19 cellular contexts compared by ENCODE assay signal in the genomic region with DNA sequence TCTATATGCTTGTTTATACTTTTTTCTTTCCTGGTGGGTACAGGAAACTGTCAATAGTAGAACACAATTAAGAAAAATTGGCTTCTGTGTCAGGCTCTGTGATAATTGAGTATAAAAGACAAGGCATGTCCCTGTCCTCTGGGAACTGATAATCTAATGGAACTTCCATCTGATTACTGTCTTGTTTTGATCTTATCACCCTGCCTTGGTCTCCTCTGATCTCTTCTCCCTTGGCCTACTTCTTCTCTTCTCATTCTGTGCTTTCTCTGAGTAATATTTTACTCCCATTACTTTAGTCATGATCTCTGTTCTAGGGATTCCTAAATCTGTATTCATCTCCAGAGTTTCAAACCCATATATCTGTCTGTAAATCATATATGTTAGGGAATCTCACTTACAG. TPM values are rescaled to one million over a fixed set of nuclear protein-coding genes. Genes with fewer than 3 reads are reported as not detected.
DNase-seq lines count a peak whose midpoint lies in the region; ATAC-seq, FAIRE-seq and TF ChIP-seq lines count a peak whose summit lies in the region.
"Had no signal": no experiment of that assay in that cellular context is flagged by ENCODE, and none has a peak within 500 bp of the region (broad histone marks: within the 10 kb centered on the region; RNA-seq: fewer than 3 reads in every experiment).

No MANE protein-coding gene starts in this region.

- H3K4me3 Mint-ChIP-seq in activated T-helper 17 cell treated with anti-CD3 and anti-CD28 coated beads, Interleukin-2, amount 50 U/mL, for 72 hours, result no peak overlapping the region
- no peak overlapping the region for H3K4me3 Mint-ChIP-seq in neural progenitor cell
- H3K4me3 Mint-ChIP-seq: H9 had no signal

- no peak overlapping the region for H2AFZ ChIP-seq in neural progenitor cell (replicated peaks)
- H2AFZ ChIP-seq: GM23248 had no signal

- H3K9me3 Mint-ChIP-seq in activated T-helper 17 cell treated with anti-CD3 and anti-CD28 coated beads, Interleukin-2, amount 50 U/mL, for 72 hours, result no peaks in the 10 kb centered on the region
- H3K9me3 Mint-ChIP-seq in neural progenitor cell, result no peaks in the 10 kb centered on the region
- H3K9me3 Mint-ChIP-seq: CD4-positive, alpha-beta memory T cell; H9 had no signal

- H3K4me1 Mint-ChIP-seq in activated T-helper 17 cell treated with anti-CD3 and anti-CD28 coated beads, Interleukin-2, amount 50 U/mL, for 72 hours, result peaks cover 26% of the 10 kb centered on the region
- no peaks in the 10 kb centered on the region for H3K4me1 Mint-ChIP-seq in neural progenitor cell

- H3K36me3 Mint-ChIP-seq in activated T-helper 17 cell treated with anti-CD3 and anti-CD28 coated beads, Interleukin-2, amount 50 U/mL, for 72 hours (ENCODE audit: low read depth), result peaks cover 82% of the 10 kb centered on the region
- peaks cover 9% of the 10 kb centered on the region for H3K36me3 Mint-ChIP-seq in neural progenitor cell

- peak; percentile 60 for ATAC-seq in activated T-helper 17 cell treated with anti-CD3 and anti-CD28 coated beads, Interleukin-2, amount 50 U/mL, for 72 hours (replicated peaks)
- ATAC-seq in GM18861 (IDR thresholded peaks at IDR 0.05; ENCODE audit: unreplicated experiment), result no peak
- ATAC-seq: HCT116 had no signal

- no peak for TF ChIP-seq POLR2A in GM12892 (IDR thresholded peaks at IDR 0.05; ENCODE audit: low read depth, low read length)

- peaks cover 17% of the 10 kb centered on the region for H3K79me2 ChIP-seq in neural progenitor cell (ENCODE audit: low read depth)

- no peaks in the 10 kb centered on the region for H3K27me3 ChIP-seq in neural progenitor cell

- peaks cover 19% of the 10 kb centered on the region for H3K4me1 ChIP-seq in neural progenitor cell

- no peak overlapping the region for H3K4me3 ChIP-seq in neural progenitor cell
- H3K4me3 ChIP-seq: GM23248 had no signal

- DNase-seq in SK-N-DZ (ENCODE audit: low spot score) (peak; percentile 73), neural progenitor cell (ENCODE audit: low spot score) (no peak), GM12892 (ENCODE audit: insufficient read length) (no peak)
- no peak for DNase-seq in activated T-cell treated with anti-CD3 and anti-CD28 coated beads, Interleukin-2, amount 50 U/mL, for 48 hours
- DNase-seq: C1 segment of cervical spinal cord; Calu3; CD4-positive, alpha-beta memory T cell; COR-L47; DMS53; DMS79 treated with DMSO at 0.1 percent for 48 hours; GF-D8; GM23248; H9 had no signal

- H3K27ac Mint-ChIP-seq in activated T-helper 17 cell treated with anti-CD3 and anti-CD28 coated beads, Interleukin-2, amount 50 U/mL, for 72 hours, result no peak overlapping the region
- no peak overlapping the region for H3K27ac Mint-ChIP-seq in neural progenitor cell

- no peaks in the 10 kb centered on the region for H3K36me3 ChIP-seq in neural progenitor cell

- FAIRE-seq in GM12892 (lab: Jason Lieb, UNC), result no peak
- FAIRE-seq: GM12891, GM19239, H1 had no signal

- no peaks in the 10 kb centered on the region for H3K27me3 Mint-ChIP-seq in activated T-helper 17 cell treated with anti-CD3 and anti-CD28 coated beads, Interleukin-2, amount 50 U/mL, for 72 hours
- peaks cover 6% of the 10 kb centered on the region for H3K27me3 Mint-ChIP-seq in neural progenitor cell (ENCODE audit: insufficient read depth, low read depth)
- H3K27me3 Mint-ChIP-seq: CD4-positive, alpha-beta memory T cell had no signal

- peaks cover 5% of the 10 kb centered on the region for H3F3A ChIP-seq in neural progenitor cell (ENCODE audit: low read depth)

- no peak overlapping the region for H3K9ac ChIP-seq in neural progenitor cell
- H3K9ac ChIP-seq: GM23248 had no signal

- peak overlapping the region; percentile 31 for H3K4me2 ChIP-seq in neural progenitor cell

- H3K27ac ChIP-seq in neural progenitor cell, result no peak overlapping the region
- H3K27ac ChIP-seq: GM23248 had no signal

- peaks cover 11% of the 10 kb centered on the region for H4K20me1 ChIP-seq in neural progenitor cell (ENCODE audit: low read depth)

- TF ChIP-seq CTCF in neural progenitor cell (IDR thresholded peaks at IDR 0.05), result no peak

- H3K9me3 ChIP-seq in neural progenitor cell (ENCODE audit: low read depth), result no peaks in the 10 kb centered on the region

RNA-seq across cellular contexts. Expression of a gene that starts 14.6 kb away (rescaled TPM):
- polyA plus RNA-seq in SK-N-DZ (2014; cell fraction: cytosol; rRNA removed), result 18.1 and 19.0 TPM in 2 replicates
- 23.9 and 31.2 TPM in 2 replicates for polyA plus RNA-seq in SK-N-DZ (2014; cell fraction: nucleus; rRNA removed)
- total RNA-seq in activated T-helper 17 cell treated with anti-CD3 and anti-CD28 coated beads, Interleukin-2, amount 50 U/mL, for 72 hours, result 10 to 100 TPM; 17.0 to 26.1 TPM
- total RNA-seq in neural progenitor cell (ENCODE audit: low replicate concordance), result 21.8 and 25.8 TPM in 2 replicates
- 20.5 TPM for polyA plus RNA-seq in GM12892 (2012; ENCODE audit: missing spikeins)

RNA-seq across cellular contexts. Expression of a gene that starts 45.8 kb away (rescaled TPM):
- 60.7 and 63.4 TPM in 2 replicates for polyA plus RNA-seq in SK-N-DZ (2014; cell fraction: cytosol; rRNA removed)
- 58.1 and 77.1 TPM in 2 replicates for polyA plus RNA-seq in SK-N-DZ (2014; cell fraction: nucleus; rRNA removed)
- 10 to 100 TPM; 36.8 to 55.1 TPM for total RNA-seq in activated T-helper 17 cell treated with anti-CD3 and anti-CD28 coated beads, Interleukin-2, amount 50 U/mL, for 72 hours
- total RNA-seq in neural progenitor cell (ENCODE audit: low replicate concordance), result 58.4 and 70.9 TPM in 2 replicates
- 37.4 TPM for polyA plus RNA-seq in GM12892 (2012; ENCODE audit: missing spikeins)
